Comparison of ENCODE assay signal across 1 cellular context in genomic region chr19:2055871-2056809, GRCh38.
TF ChIP-seq lines count a peak whose summit lies in the region.

No MANE protein-coding gene starts in this region.

TF ChIP-seq in K562, 482 proteins besides CTCF, POLR2A, EP300 and RAD21 (continued from another document):
- peak in 1 of 2 experiments; percentile 71 for TF ChIP-seq AFF1 (IDR thresholded peaks at IDR 0.05; ENCODE audit: low read depth in 1 of 2, partially characterized antibody in 2 of 2)
- 0 out of 2 replicates have a peak, but pooled peaks have one; percentile 29 for TF ChIP-seq ERF (CRISPR knock-in tag; IDR thresholded peaks at IDR 0.05)
- no peak; the same call in 1 of the 2 replicates for TF ChIP-seq GATAD2B (IDR thresholded peaks at IDR 0.05; ENCODE audit: borderline replicate concordance)
- peak; percentile 67 for TF ChIP-seq ZFP36 (IDR thresholded peaks at IDR 0.05; ENCODE audit: low read depth, low read length, partially characterized antibody)
- TF ChIP-seq RBM17 (IDR thresholded peaks at IDR 0.05; ENCODE audit: borderline replicate concordance, low read depth, low read length), result no peak
- TF ChIP-seq RUNX1 (IDR thresholded peaks at IDR 0.05; ENCODE audit: low read depth), result no peak
- TF ChIP-seq YY1 (IDR thresholded peaks at IDR 0.05; ENCODE audit: borderline replicate concordance in 1 of 3, control insufficient read depth in 1 of 3, extremely low read depth in 1 of 3, insufficient read depth in 3 of 3, insufficient read length in 1 of 3, insufficient replicate concordance in 2 of 3, low read depth in 1 of 3, low read length in 2 of 3), result peak in 1 of 3 experiments; percentile 6
- TF ChIP-seq ZNF778 (CRISPR knock-in tag; IDR thresholded peaks at IDR 0.05), result no peak
- TF ChIP-seq SOX6 (IDR thresholded peaks at IDR 0.05), result 0 out of 2 replicates have a peak, but pooled peaks have one; percentile 26
- peak; percentile 80; the same call in 1 of the 2 replicates for TF ChIP-seq GABPB1 (CRISPR knock-in tag; IDR thresholded peaks at IDR 0.05)
- TF ChIP-seq BRD4 (IDR thresholded peaks at IDR 0.05), result peak; percentile 64; the same call in 1 of the 2 replicates
- no peak for TF ChIP-seq CHCHD3 (CRISPR knock-in tag; IDR thresholded peaks at IDR 0.05)
- TF ChIP-seq MEIS2 (IDR thresholded peaks at IDR 0.05; ENCODE audit: partially characterized antibody), result peak; percentile 17
- TF ChIP-seq MLX (CRISPR knock-in tag; conservative IDR thresholded peaks at IDR 0.05), result no peak
- peak; percentile 75; the same call in 1 of the 2 replicates for TF ChIP-seq ZBTB40 (IDR thresholded peaks at IDR 0.05)
- no peak for TF ChIP-seq ZBTB40 (CRISPR knock-in tag; IDR thresholded peaks at IDR 0.05)
